Comparison of ENCODE assay signal across 28 cellular contexts in genomic region chr12:68755536-68756243, GRCh38.
"Had no signal": no experiment of that assay in that cellular context is flagged by ENCODE, and none has a peak within 500 bp of the region (broad histone marks: within the 10 kb centered on the region; RNA-seq: fewer than 3 reads in every experiment).

No MANE protein-coding gene starts in this region.

- H3K27me3 ChIP-seq: neural progenitor cell, neutrophil, pancreas, right lobe of liver, sigmoid colon, stomach, thyroid gland, tibial nerve, upper lobe of left lung, vagina had no signal

- DNase-seq: naive thymus-derived CD4-positive, alpha-beta T cell; natural killer cell; nucleus accumbens; pancreas; psoas muscle; right cardiac atrium; right lobe of liver; sigmoid colon; small intestine; stimulated activated CD4-positive, alpha-beta T cell treated with anti-CD3 and anti-CD28 coated beads, Interleukin-12 subunit alpha, Interleukin-12 subunit beta, amount 100 ng/mL, for 4 hours; stimulated activated CD4-positive, alpha-beta T cell treated with anti-CD3 and anti-CD28 coated beads, Interleukin-1b, Interleukin-23, amount 100 ng/mL, for 48 hours; stimulated activated CD4-positive, alpha-beta T cell treated with anti-CD3 and anti-CD28 coated beads, Interleukin-4, amount 100 ng/mL, for 1 hour; stimulated activated CD4-positive, alpha-beta T cell treated with anti-CD3 and anti-CD28 coated beads, Interleukin-4, amount 100 ng/mL, for 4 hours; stimulated activated CD8-positive, alpha-beta memory T cell treated with anti-CD3 and anti-CD28 coated beads, Interleukin-4, amount 100 ng/mL, for 48 hours; stimulated activated naive CD4-positive, alpha-beta T cell treated with Interleukin-2 at 50 U/mL for 16 hours; stomach; thyroid gland; trophoblast cell; upper lobe of left lung had no signal

- H3K9me3 Mint-ChIP-seq: naive thymus-derived CD4-positive, alpha-beta T cell; natural killer cell; nephron; neural progenitor cell; stimulated activated memory B cell treated with anti-CD40 and anti-IgM and Interleukin-4, amounts not matched to agents 10 μg/mL and 1 μg/mL and 100 μg/mL, for 72 hours; stimulated activated naive CD8-positive, alpha-beta T cell treated with anti-CD3 and anti-CD28 coated beads, Interleukin-15, Interleukin-2, amounts not matched to agents 100 ng/mL and 50 ng/mL, for 24 hours had no signal

- FAIRE-seq: pancreas, small intestine, urothelium cell line had no signal

- H3K9ac ChIP-seq: neural progenitor cell had no signal

- H3K4me2 ChIP-seq: neural progenitor cell had no signal

- H3K4me1 ChIP-seq: neural progenitor cell, pancreas, right lobe of liver, sigmoid colon, stomach, thyroid gland, tibial nerve, upper lobe of left lung, vagina had no signal

- ATAC-seq: naive thymus-derived CD4-positive, alpha-beta T cell; natural killer cell; pancreas; psoas muscle; right cardiac atrium; stimulated activated memory B cell treated with anti-CD40 and anti-IgM and Interleukin-4, amounts not matched to agents 10 μg/mL and 1 μg/mL and 100 μg/mL, for 72 hours had no signal

- H3K27ac ChIP-seq: neural progenitor cell, neutrophil, pancreas, psoas muscle, right lobe of liver, sigmoid colon, stomach, thoracic aorta, thyroid gland, tibial nerve, upper lobe of left lung, vagina had no signal

- H3K9me3 ChIP-seq: neutrophil, pancreas, psoas muscle, right lobe of liver, sigmoid colon, stomach, thoracic aorta, thyroid gland, tibial nerve, upper lobe of left lung, vagina had no signal

- H2AFZ ChIP-seq: neural progenitor cell had no signal

- H3K27ac Mint-ChIP-seq: natural killer cell; nephron; neural progenitor cell; stimulated activated memory B cell treated with anti-CD40 and anti-IgM and Interleukin-4, amounts not matched to agents 10 μg/mL and 1 μg/mL and 100 μg/mL, for 72 hours had no signal

- H3K4me1 Mint-ChIP-seq: natural killer cell; stimulated activated memory B cell treated with anti-CD40 and anti-IgM and Interleukin-4, amounts not matched to agents 10 μg/mL and 1 μg/mL and 100 μg/mL, for 72 hours had no signal

- H3K4me3 Mint-ChIP-seq: naive thymus-derived CD4-positive, alpha-beta T cell; natural killer cell; nephron; neural progenitor cell; stimulated activated memory B cell treated with anti-CD40 and anti-IgM and Interleukin-4, amounts not matched to agents 10 μg/mL and 1 μg/mL and 100 μg/mL, for 72 hours; stimulated activated naive CD8-positive, alpha-beta T cell treated with anti-CD3 and anti-CD28 coated beads, Interleukin-15, Interleukin-2, amounts not matched to agents 100 ng/mL and 50 ng/mL, for 24 hours had no signal

- H3K4me3 ChIP-seq: neural progenitor cell, pancreas, psoas muscle, right lobe of liver, sigmoid colon, stomach, thoracic aorta, thyroid gland, tibial nerve, upper lobe of left lung, vagina had no signal

- H3K27me3 Mint-ChIP-seq: naive thymus-derived CD4-positive, alpha-beta T cell; stimulated activated memory B cell treated with anti-CD40 and anti-IgM and Interleukin-4, amounts not matched to agents 10 μg/mL and 1 μg/mL and 100 μg/mL, for 72 hours; stimulated activated naive CD8-positive, alpha-beta T cell treated with anti-CD3 and anti-CD28 coated beads, Interleukin-15, Interleukin-2, amounts not matched to agents 100 ng/mL and 50 ng/mL, for 24 hours had no signal
